27 cellular contexts compared by ENCODE assay signal in genomic region chr12:12686472-12686871, GRCh38. TPM values are rescaled to one million over a fixed set of nuclear protein-coding genes. Genes with fewer than 3 reads are reported as not detected.
A peak's percentile ranks its signal among the peaks of the same experiment; 100 is the strongest.
DNase-seq lines count a peak whose midpoint lies in the region; ATAC-seq, FAIRE-seq and TF ChIP-seq lines count a peak whose summit lies in the region.
"Had no signal": no experiment of that assay in that cellular context is flagged by ENCODE, and none has a peak within 500 bp of the region (broad histone marks: within the 10 kb centered on the region; RNA-seq: fewer than 3 reads in every experiment).

No MANE protein-coding gene starts in this region.

- H3K79me2 ChIP-seq in neural cell (replicated peaks; ENCODE audit: insufficient read depth, low read length) = peaks cover 27% of the 10 kb centered on the region

- H3K4me3 ChIP-seq in neural cell (ENCODE audit: low read length) = peak overlapping the region; percentile 81

- H3F3A ChIP-seq in neural cell (ENCODE audit: insufficient read depth, low read length, poor library complexity, severe bottlenecking) = peaks cover 11% of the 10 kb centered on the region

- no peak for FAIRE-seq in D721Med (lab: Jason Lieb, UNC)
- FAIRE-seq: GM12892, GM19239, RCC 7860 had no signal

- DNase-seq in AG20443 (ENCODE audit: low spot score) (peak; percentile 16), NCI-H226 (peak; percentile 44), stromal cell of bone marrow (ENCODE audit: low read depth) (peak; percentile 6), NCI-H2107 (lab: John Stamatoyannopoulos, UW) (no peak), D721Med (ENCODE audit: insufficient read length, low spot score) (no peak)
- DNase-seq: C1 segment of cervical spinal cord; CD4-positive, alpha-beta memory T cell; COR-L47; GF-D8; H7; KG1; MM.1S; NCI-H1417; NCI-H1694; NCI-H2029 treated with DMSO at 0.1 percent for 48 hours; NCI-H2171; NCI-H345; NCI-H524; NCI-H774; SIG-M5; SK-N-SH; SW 1271 had no signal

- H3K36me3 ChIP-seq in neural cell (ENCODE audit: insufficient read depth, low read length) = no peaks in the 10 kb centered on the region

- no peak for ATAC-seq in HG03108 (IDR thresholded peaks at IDR 0.05; ENCODE audit: unreplicated experiment)

- no peaks in the 10 kb centered on the region for H4K20me1 ChIP-seq in neural cell (ENCODE audit: insufficient read depth)

- no peaks in the 10 kb centered on the region for H3K27me3 ChIP-seq in neural cell (ENCODE audit: insufficient read depth, low read depth, low read length)

- no peaks in the 10 kb centered on the region for H3K9me3 ChIP-seq in neural cell (ENCODE audit: low read length)
- H3K9me3 ChIP-seq: SK-N-SH had no signal

- no peak for TF ChIP-seq RAD21 in neural cell (conservative IDR thresholded peaks at IDR 0.05)

- TF ChIP-seq EP300 in neural cell (conservative IDR thresholded peaks at IDR 0.05; ENCODE audit: poor library complexity, severe bottlenecking) = no peak

- no peaks in the 10 kb centered on the region for H3K9me2 ChIP-seq in neural cell (ENCODE audit: insufficient read depth, low read length)
- H3K9me2 ChIP-seq: SK-N-SH had no signal

- TF ChIP-seq CTCF in neural cell (IDR thresholded peaks at IDR 0.05; ENCODE audit: poor library complexity, severe bottlenecking) (no peak), D721Med (IDR thresholded peaks at IDR 0.05; ENCODE audit: insufficient read depth, missing control alignments) (no peak)

- peak overlapping the region; percentile 99 for H3K9ac ChIP-seq in neural cell (ENCODE audit: low read length)
- H3K9ac ChIP-seq: SK-N-SH had no signal

- no peak overlapping the region for H2AFZ ChIP-seq in neural cell (ENCODE audit: low read depth, low read length)

- peak overlapping the region; percentile 89 for H3K4me2 ChIP-seq in neural cell (ENCODE audit: low read length)
- H3K4me2 ChIP-seq: SK-N-SH had no signal

- H3K27ac ChIP-seq in neural cell (ENCODE audit: low read length) = peak overlapping the region; percentile 100

TF ChIP-seq in neural cell, 6 proteins besides CTCF, POLR2A, EP300 and RAD21:
- no peak for TF ChIP-seq REST (IDR thresholded peaks at IDR 0.05; ENCODE audit: borderline replicate concordance)
- no peak for TF ChIP-seq MXI1 (conservative IDR thresholded peaks at IDR 0.05; ENCODE audit: poor library complexity, severe bottlenecking)
- TF ChIP-seq TAF1 (IDR thresholded peaks at IDR 0.05; ENCODE audit: low read depth) = no peak
- no peak for TF ChIP-seq POLR2AphosphoS5 (IDR thresholded peaks at IDR 0.05)
- TF ChIP-seq EZH2 (IDR thresholded peaks at IDR 0.05; ENCODE audit: borderline replicate concordance, insufficient read depth, low read length, poor library complexity, severe bottlenecking) = no peak
- no peak for TF ChIP-seq SMC3 (conservative IDR thresholded peaks at IDR 0.05; ENCODE audit: poor library complexity)

RNA-seq across cellular contexts. Expression of gene GPR19, which starts 9.5 kb away (rescaled TPM):
- polyA plus RNA-seq in neural cell = 44.2 and 53.4 TPM in 2 replicates
- polyA minus RNA-seq in neural cell = 116 and 127 TPM in 2 replicates

RNA-seq across cellular contexts. Expression of gene CDKN1B, which starts 30.7 kb away (rescaled TPM):
- 106 and 107 TPM in 2 replicates for polyA plus RNA-seq in neural cell
- 86.6 and 95.9 TPM in 2 replicates for polyA minus RNA-seq in neural cell

Comparison
In these comparisons a context has a peak if more than half of its experiments do, and no peak if none do; other contexts are left out.
1. DNase-seq: peak in AG20443 (single experiment), NCI-H226 (single experiment) and stromal cell of bone marrow (single experiment); none in NCI-H2107 (single experiment) and D721Med (single experiment).